In genomic region chr11:66278396-66279091, GRCh38 we compare ENCODE assay signal across 8 cellular contexts. TPM values are rescaled to one million over a fixed set of nuclear protein-coding genes. Genes with fewer than 3 reads are reported as not detected.
DNase-seq lines count a peak whose midpoint lies in the region; ATAC-seq and TF ChIP-seq lines count a peak whose summit lies in the region.

No MANE protein-coding gene starts in this region.

- H3F3A ChIP-seq in smooth muscle cell (ENCODE audit: low read depth) = peaks cover 6% of the 10 kb centered on the region

- no TSS peak for BruUV-seq in Panc1 (replicated peaks; lab: Mats Ljungman, UMichigan)

- POLR2A ChIA-PET in Panc1 (lab: Charles Lee) = interaction anchor here (0.8 kb wide), 1 partner anchor 11 kb away, joined by 7 read pairs; the partner anchor contains the start of gene YIF1A

- H2AFZ ChIP-seq in smooth muscle cell (ENCODE audit: low read depth) = no peak overlapping the region

- 4% methylated on average over 4 of the region's 40 CpGs for WGBS in smooth muscle cell (ENCODE audit: low lambda C conversion rate)
- WGBS in heart left ventricle, 4 donors = 1 to 12% (median 6%) methylated on average over 20 to 40 of the region's 40 CpGs

- TF ChIP-seq POLR2A in heart left ventricle (IDR thresholded peaks at IDR 0.05) = no peak

- no peaks in the 10 kb centered on the region for H3K9me3 ChIP-seq in Panc1 (ENCODE audit: control insufficient read depth, insufficient read depth, low read depth, low read length)
- H3K9me3 ChIP-seq in smooth muscle cell (replicated peaks; ENCODE audit: low read depth) = no peaks in the 10 kb centered on the region
- no peaks in the 10 kb centered on the region for H3K9me3 ChIP-seq in heart left ventricle

- H3K27me3 ChIP-seq in Panc1 (ENCODE audit: control insufficient read depth, insufficient read depth, low read length) = no peaks in the 10 kb centered on the region
- no peaks in the 10 kb centered on the region for H3K27me3 ChIP-seq in smooth muscle cell (ENCODE audit: low read depth)
- H3K27me3 ChIP-seq in heart left ventricle = no peaks in the 10 kb centered on the region

- no peak for TF ChIP-seq CTCF in Panc1 (IDR thresholded peaks at IDR 0.05)
- TF ChIP-seq CTCF in smooth muscle cell (IDR thresholded peaks at IDR 0.05; ENCODE audit: borderline replicate concordance, insufficient read depth, poor library complexity, severe bottlenecking) = no peak
- no peak for TF ChIP-seq CTCF in heart left ventricle (IDR thresholded peaks at IDR 0.05)

- in situ Hi-C loops in Panc1 (cut with HindIII; ENCODE audit: low pct_unique_long_range_greater_than_20kb, low sequenced_read_pairs) = no loop called here

- H3K4me3 ChIP-seq in Panc1 (ENCODE audit: low read depth in 2 of 2, low read length in 2 of 2) (peak overlapping the region; percentile 39 to 40), smooth muscle cell (peak overlapping the region; percentile 30), heart left ventricle (peak overlapping the region in 5 of 12 donors; percentile 15 to 53 (median 23))

- peaks cover 32% of the 10 kb centered on the region for H4K20me1 ChIP-seq in smooth muscle cell (ENCODE audit: low read depth)

- peak; percentile 65 for DNase-seq in NCI-H748 (lab: John Stamatoyannopoulos, UW; ENCODE audit: unreplicated experiment)
- no peak for DNase-seq in NCI-H748 treated with DMSO at 0.1 percent for 48 hours (lab: John Stamatoyannopoulos, UW)
- no peak for DNase-seq in Panc1 (ENCODE audit: low read depth, low spot score)
- DNase-seq in effector CD8-positive, alpha-beta T cell (lab: John Stamatoyannopoulos, UW) = peak; percentile 21
- no peak for DNase-seq in smooth muscle cell (lab: John Stamatoyannopoulos, UW; ENCODE audit: unreplicated experiment)
- no peak for DNase-seq in heart left ventricle
- DNase-seq in Ammon's horn (ENCODE audit: low spot score) = no peak
- no peak for DNase-seq in NCI-H345 (lab: John Stamatoyannopoulos, UW)

- peak overlapping the region; percentile 87 for H3K4me2 ChIP-seq in smooth muscle cell

- no peak overlapping the region for H3K27ac ChIP-seq in Panc1 (ENCODE audit: low read length)
- no peak overlapping the region for H3K27ac ChIP-seq in smooth muscle cell (ENCODE audit: low read depth)
- H3K27ac ChIP-seq in heart left ventricle = no peak overlapping the region

- H3K9ac ChIP-seq in smooth muscle cell (ENCODE audit: low read depth) = no peak overlapping the region

- H3K4me1 ChIP-seq in Panc1 (ENCODE audit: control insufficient read depth, insufficient read depth, low read length) (peaks cover 30% of the 10 kb centered on the region), smooth muscle cell (ENCODE audit: low read depth) (peaks cover 4% of the 10 kb centered on the region), heart left ventricle (peaks cover 0 to 26% (median 15%) of the 10 kb centered on the region in 12 donors)

- H3K79me2 ChIP-seq in smooth muscle cell (ENCODE audit: low read depth) = no peaks in the 10 kb centered on the region

- CTCF ChIA-PET in Panc1 (lab: Charles Lee) = interaction anchor here (0.8 kb wide), 1 partner anchor 126 kb away, joined by 27 read pairs; no protein-coding TSS in a partner anchor

- H3K36me3 ChIP-seq in Panc1 (ENCODE audit: control insufficient read depth, insufficient read depth, low read length) (0 out of 2 replicates have a peak, but pooled peaks cover 5% of the 10 kb centered on the region), smooth muscle cell (ENCODE audit: low read depth) (peaks cover 3% of the 10 kb centered on the region), heart left ventricle (peaks cover 0 to 31% (median 27%) of the 10 kb centered on the region in 9 donors)

- ATAC-seq in Panc1 = no peak
- ATAC-seq in heart left ventricle = no peak

- intact Hi-C loops in Panc1 (cut with micrococcal nuclease; ENCODE audit: unreplicated experiment) (no loop called here), heart left ventricle (cut with DNase I) (no loop called here)

RNA-seq across cellular contexts. Expression of gene CNIH2, which starts 0.6 kb away (rescaled TPM):
- total RNA-seq in Panc1 (2021; ENCODE audit: unreplicated experiment) (9.3 TPM), smooth muscle cell (5.1 and 12.2 TPM in 2 replicates), heart left ventricle (under 1 TPM in 2 of 9 donors, not detected in 7; 0.25 to 0.40 TPM)
- polyA plus RNA-seq in Panc1 (2012; ENCODE audit: insufficient read length) = 15.1 TPM
- polyA plus RNA-seq in smooth muscle cell (13.7 and 17.0 TPM in 2 replicates), heart left ventricle (under 1 TPM in 1 of 2 donors, not detected in 1; 0.08 TPM)

RNA-seq across cellular contexts. Expression of gene RAB1B, which starts 10.1 kb away (rescaled TPM):
- total RNA-seq in Panc1 (2021; ENCODE audit: unreplicated experiment) (256 TPM), smooth muscle cell (53.3 and 57.7 TPM in 2 replicates), heart left ventricle (100 to 1,000 TPM; 111 to 149 (median 128) TPM)
- polyA plus RNA-seq in Panc1 (2012; ENCODE audit: insufficient read length) = 356 TPM
- polyA plus RNA-seq in smooth muscle cell (20.9 and 23.3 TPM in 2 replicates), heart left ventricle (100 to 1,000 TPM; 161 to 178 TPM)

RNA-seq across cellular contexts. Expression of gene YIF1A, which starts 10.4 kb away (rescaled TPM):
- 196 TPM for total RNA-seq in Panc1 (2021; ENCODE audit: unreplicated experiment)
- 274 TPM for polyA plus RNA-seq in Panc1 (2012; ENCODE audit: insufficient read length)
- 110 and 195 TPM in 2 replicates for total RNA-seq in smooth muscle cell
- polyA plus RNA-seq in smooth muscle cell = 320 and 365 TPM in 2 replicates
- 10 to 100 TPM; 41.6 to 93.0 (median 65.3) TPM for total RNA-seq in heart left ventricle
- polyA plus RNA-seq in heart left ventricle = 100 to 1,000 TPM in 1 of 2 donors, 10 to 100 TPM in 1; 49.9 to 136 TPM

RNA-seq across cellular contexts. Expression of gene TMEM151A, which starts 13.2 kb away (rescaled TPM):
- total RNA-seq in Panc1 (2021; ENCODE audit: unreplicated experiment) = 11.0 TPM
- polyA plus RNA-seq in Panc1 (2012; ENCODE audit: insufficient read length) = 16.8 TPM
- total RNA-seq in smooth muscle cell = 0.18 TPM in 1 of 2 replicates, not detected in the other
- 0.13 and 0.64 TPM in 2 replicates for polyA plus RNA-seq in smooth muscle cell
- 1 to 10 TPM in 1 of 9 donors, under 1 TPM in 3, not detected in 5; 0.09 to 7.9 (median 0.18) TPM for total RNA-seq in heart left ventricle
- under 1 TPM; 0.08 TPM for polyA plus RNA-seq in heart left ventricle

RNA-seq across cellular contexts. Expression of gene KLC2, which starts 21.0 kb away (rescaled TPM):
- total RNA-seq in Panc1 (2021; ENCODE audit: unreplicated experiment) (85.1 TPM), smooth muscle cell (8.9 and 11.5 TPM in 2 replicates), heart left ventricle (10 to 100 TPM; 24.7 to 78.5 (median 34.0) TPM)
- polyA plus RNA-seq in Panc1 (2012; ENCODE audit: insufficient read length) = 98.8 TPM
- polyA plus RNA-seq in smooth muscle cell (29.3 and 38.6 TPM in 2 replicates), heart left ventricle (10 to 100 TPM; 49.9 to 65.8 TPM)

Comparison
In these comparisons a context has a peak if more than half of its experiments do, and no peak if none do; other contexts are left out.
1. DNase-seq: peak in NCI-H748 (single experiment) and effector CD8-positive, alpha-beta T cell (single experiment); none in NCI-H748 treated with DMSO at 0.1 percent for 48 hours (single experiment), Panc1 (single experiment), smooth muscle cell (single experiment), heart left ventricle (0 of 5), Ammon's horn (single experiment) and NCI-H345 (single experiment).